In the genomic region with DNA sequence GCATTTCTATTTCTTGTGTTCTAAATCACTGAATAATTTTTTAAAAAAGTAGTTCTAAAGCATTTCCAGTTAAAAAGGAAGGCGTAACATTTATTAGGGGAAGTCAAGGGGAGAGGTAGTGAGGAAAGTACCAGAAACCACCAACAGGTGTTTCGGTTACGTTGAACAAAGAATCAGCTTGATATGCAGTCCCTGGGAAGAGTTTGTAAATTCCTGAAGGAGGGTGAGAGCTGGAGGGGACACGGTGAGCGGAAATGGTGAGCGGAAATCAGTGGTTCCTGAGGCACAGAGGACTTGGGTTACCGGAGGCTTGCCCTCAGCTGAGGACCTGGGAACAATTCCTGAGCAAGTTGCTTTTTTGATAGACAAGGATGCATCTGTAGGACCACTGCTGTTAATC, we compare ENCODE assay signal across 11 cellular contexts. TPM values are rescaled to one million over a fixed set of nuclear protein-coding genes. Genes with fewer than 3 reads are reported as not detected.
DNase-seq lines count a peak whose midpoint lies in the region; ATAC-seq and TF ChIP-seq lines count a peak whose summit lies in the region.
"Had no signal": no experiment of that assay in that cellular context is flagged by ENCODE, and none has a peak within 500 bp of the region (broad histone marks: within the 10 kb centered on the region; RNA-seq: fewer than 3 reads in every experiment).

No MANE protein-coding gene starts in this region.

- intact Hi-C loops in left ventricle myocardium superior (cut with micrococcal nuclease): no loop called here
- intact Hi-C loops in Right ventricle myocardium superior (cut with DNase I): no loop called here

- POLR2A ChIA-PET in WTC11 (lab: Charles Lee): interaction anchor here (0.5 to 1.1 kb wide), 4 partner anchors 17 to 888 kb away, joined by 3 to 6 read pairs (median 4); partner anchors contain the start of gene SNAPC5

- H3K4me1 Mint-ChIP-seq in WTC11: peaks cover 91% of the 10 kb centered on the region

- peaks cover 21 to 65% (median 36%) of the 10 kb centered on the region in 4 donors for H3K4me1 ChIP-seq in upper lobe of left lung
- H3K4me1 ChIP-seq: BE2C had no signal

- peak overlapping the region in 3 of 4 donors; percentile 5 to 50 (median 27) for H3K27ac ChIP-seq in upper lobe of left lung
- H3K27ac ChIP-seq: ascending aorta, RWPE1 had no signal

- no peaks in the 10 kb centered on the region for H3K27me3 ChIP-seq in upper lobe of left lung
- H3K27me3 ChIP-seq: ascending aorta, BE2C had no signal

- H3K27me3 Mint-ChIP-seq in WTC11 (ENCODE audit: low read depth): no peaks in the 10 kb centered on the region

- H3K36me3 Mint-ChIP-seq in WTC11: peaks cover 3% of the 10 kb centered on the region; the same call in 1 of the 2 replicates

- H3K4me3 Mint-ChIP-seq in WTC11: peak overlapping the region; percentile 55

- no peaks in the 10 kb centered on the region for H3K36me3 ChIP-seq in upper lobe of left lung
- H3K36me3 ChIP-seq: BE2C had no signal

- CTCF ChIA-PET in WTC11 (lab: Charles Lee): interaction anchor here (0.6 to 6.4 kb wide), 17 partner anchors 8 to 360 kb away, joined by 3 to 50 read pairs (median 4); partner anchors contain the start of genes MAP2K1 and SNAPC5

- TF ChIP-seq CTCF in WTC11 (IDR thresholded peaks at IDR 0.05) (peak; percentile 37; the same call in 1 of the 2 replicates), upper lobe of left lung (IDR thresholded peaks at IDR 0.05) (peak in 2 of 6 experiments; percentile 13 to 54)

- H3K27ac Mint-ChIP-seq in WTC11: peak overlapping the region; percentile 100

- no peaks in the 10 kb centered on the region for H3K9me3 ChIP-seq in upper lobe of left lung
- H3K9me3 ChIP-seq: ascending aorta, BE2C had no signal

- TF ChIP-seq EP300 in upper lobe of left lung (IDR thresholded peaks at IDR 0.05): no peak

- ATAC-seq in left ventricle myocardium superior (peak; percentile 19), Right ventricle myocardium superior (ENCODE audit: poor library complexity) (no peak), WTC11 (peak; percentile 96), upper lobe of left lung (ENCODE audit: low FRiP score in 2 of 2) (peak; percentile 11 to 77), GM18873 (IDR thresholded peaks at IDR 0.05; ENCODE audit: low FRiP score, unreplicated experiment) (no peak), HG03095 (IDR thresholded peaks at IDR 0.05; ENCODE audit: unreplicated experiment) (no peak)

- TF ChIP-seq POLR2A in upper lobe of left lung (IDR thresholded peaks at IDR 0.05): no peak

- H3K9me3 Mint-ChIP-seq in WTC11: no peaks in the 10 kb centered on the region; the same call in 1 of the 2 replicates

- DNase-seq in left ventricle myocardium superior: no peak
- DNase-seq in Right ventricle myocardium superior: no peak
- peak; percentile 67 for DNase-seq in WTC11 (ENCODE audit: low spot score)
- peak; percentile 62 for DNase-seq in kidney tubule cell (ENCODE audit: low spot score)
- DNase-seq in upper lobe of left lung: peak in 1 of 2 donors; percentile 53
- DNase-seq in T1000 (lab: John Stamatoyannopoulos, UW): no peak
- DNase-seq: BE2C had no signal

- H3K4me3 ChIP-seq in upper lobe of left lung: peak overlapping the region in 1 of 4 donors; percentile 2
- H3K4me3 ChIP-seq: ascending aorta had no signal

- WGBS in upper lobe of left lung, 2 donors: 31 to 45% methylated on average over 7 of the region's 7 CpGs

TF ChIP-seq in WTC11, 78 proteins besides CTCF, POLR2A, EP300 and RAD21:
- TF ChIP-seq SP1 (CRISPR knock-in tag; conservative IDR thresholded peaks at IDR 0.05): peak; percentile 49
- TF ChIP-seq JAZF1 (CRISPR knock-in tag; IDR thresholded peaks at IDR 0.05): no peak
- TF ChIP-seq, protein P1, sequence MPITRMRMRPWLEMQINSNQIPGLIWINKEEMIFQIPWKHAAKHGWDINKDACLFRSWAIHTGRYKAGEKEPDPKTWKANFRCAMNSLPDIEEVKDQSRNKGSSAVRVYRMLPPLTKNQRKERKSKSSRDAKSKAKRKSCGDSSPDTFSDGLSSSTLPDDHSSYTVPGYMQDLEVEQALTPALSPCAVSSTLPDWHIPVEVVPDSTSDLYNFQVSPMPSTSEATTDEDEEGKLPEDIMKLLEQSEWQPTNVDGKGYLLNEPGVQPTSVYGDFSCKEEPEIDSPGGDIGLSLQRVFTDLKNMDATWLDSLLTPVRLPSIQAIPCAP (CRISPR knock-in tag; IDR thresholded peaks at IDR 0.05): no peak
- TF ChIP-seq FOXP4 (CRISPR knock-in tag; IDR thresholded peaks at IDR 0.05): peak; percentile 59; the same call in 1 of the 2 replicates
- TF ChIP-seq, protein P2, sequence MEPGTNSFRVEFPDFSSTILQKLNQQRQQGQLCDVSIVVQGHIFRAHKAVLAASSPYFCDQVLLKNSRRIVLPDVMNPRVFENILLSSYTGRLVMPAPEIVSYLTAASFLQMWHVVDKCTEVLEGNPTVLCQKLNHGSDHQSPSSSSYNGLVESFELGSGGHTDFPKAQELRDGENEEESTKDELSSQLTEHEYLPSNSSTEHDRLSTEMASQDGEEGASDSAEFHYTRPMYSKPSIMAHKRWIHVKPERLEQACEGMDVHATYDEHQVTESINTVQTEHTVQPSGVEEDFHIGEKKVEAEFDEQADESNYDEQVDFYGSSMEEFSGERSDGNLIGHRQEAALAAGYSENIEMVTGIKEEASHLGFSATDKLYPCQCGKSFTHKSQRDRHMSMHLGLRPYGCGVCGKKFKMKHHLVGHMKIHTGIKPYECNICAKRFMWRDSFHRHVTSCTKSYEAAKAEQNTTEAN (CRISPR knock-in tag; IDR thresholded peaks at IDR 0.05): no peak
- peak; percentile 77; the same call in 1 of the 2 replicates for TF ChIP-seq TEAD1 (CRISPR knock-in tag; IDR thresholded peaks at IDR 0.05)
- TF ChIP-seq ETV6 (CRISPR knock-in tag; IDR thresholded peaks at IDR 0.05): peak; percentile 93
- 0 out of 2 replicates have a peak, but pooled peaks have one; percentile 33 for TF ChIP-seq NFE2L1 (CRISPR knock-in tag; IDR thresholded peaks at IDR 0.05)
TF ChIP-seq in WTC11: peak in this region for 5.

RNA-seq across cellular contexts. Expression of gene MAP2K1, which starts 17.8 kb away (rescaled TPM):
- 40.4 TPM for total RNA-seq in left ventricle myocardium superior
- 36.9 TPM for total RNA-seq in Right ventricle myocardium superior
- total RNA-seq in WTC11 (2021): 89.5 to 93.0 TPM (median 90.4 TPM) in 3 replicates
- total RNA-seq in upper lobe of left lung: 10 to 100 TPM; 38.5 to 80.3 (median 62.4) TPM

RNA-seq across cellular contexts. Expression of gene TIPIN, which starts 48.0 kb away (rescaled TPM):
- total RNA-seq in left ventricle myocardium superior: 4.0 TPM
- total RNA-seq in Right ventricle myocardium superior: 3.2 TPM
- 17.6 to 22.2 TPM (median 19.2 TPM) in 3 replicates for total RNA-seq in WTC11 (2021)
- 10 to 100 TPM in 1 of 6 donors, 1 to 10 TPM in 5; 1.2 to 10.8 (median 5.7) TPM for total RNA-seq in upper lobe of left lung

Comparison
In these comparisons a context has a peak if more than half of its experiments do, and no peak if none do; other contexts are left out.
1. ATAC-seq: peak in left ventricle myocardium superior (single experiment), WTC11 (single experiment) and upper lobe of left lung (2 of 2); none in Right ventricle myocardium superior (single experiment), GM18873 (single experiment) and HG03095 (single experiment).
2. DNase-seq: peak in WTC11 (single experiment) and kidney tubule cell (single experiment); none in left ventricle myocardium superior (single experiment), Right ventricle myocardium superior (single experiment) and T1000 (single experiment).